In genomic region chr2:100142393-100142792, GRCh38 we compare ENCODE assay signal across 9 cellular contexts. TPM values are rescaled to one million over a fixed set of nuclear protein-coding genes. Genes with fewer than 3 reads are reported as not detected.
DNase-seq lines count a peak whose midpoint lies in the region; ATAC-seq and TF ChIP-seq lines count a peak whose summit lies in the region.
"Had no signal": no experiment of that assay in that cellular context is flagged by ENCODE, and none has a peak within 500 bp of the region (broad histone marks: within the 10 kb centered on the region; RNA-seq: fewer than 3 reads in every experiment).

TSS of gene AFF3 (minus strand) at chr2:100142590. CDS start at chr2:100104454, 38,136 bp downstream.

- 91 to 92% methylated on average over 11 of the region's 11 CpGs for WGBS in aorta, 2 donors

- H3K36me3 ChIP-seq in rectal smooth muscle tissue (ENCODE audit: control insufficient read depth, insufficient read depth, low read length) = no peaks in the 10 kb centered on the region
- H3K36me3 ChIP-seq in aorta (ENCODE audit: control insufficient read depth in 1 of 2, insufficient read depth in 2 of 2, low read length in 1 of 2) = no peaks in the 10 kb centered on the region

- ATAC-seq in GM21360 (IDR thresholded peaks at IDR 0.05; ENCODE audit: unreplicated experiment) (peak; percentile 97), HG03575 (IDR thresholded peaks at IDR 0.05; ENCODE audit: extremely low read depth, insufficient number of reproducible peaks, low FRiP score, unreplicated experiment) (peak; percentile 97), aorta (ENCODE audit: low FRiP score) (no peak)

- peaks cover 0 to 8% (median 0%) of the 10 kb centered on the region in 7 donors for H3K9me3 Mint-ChIP-seq in CD14-positive monocyte
- no peaks in the 10 kb centered on the region for H3K9me3 Mint-ChIP-seq in activated T-cell treated with anti-CD3 and anti-CD28 coated beads, Interleukin-2, amount 50 U/mL, for 24 hours
- H3K9me3 Mint-ChIP-seq: nephron had no signal

- H3K27me3 ChIP-seq in rectal smooth muscle tissue (ENCODE audit: control insufficient read depth, insufficient read depth, low read length) (no peaks in the 10 kb centered on the region), aorta (ENCODE audit: control insufficient read depth in 1 of 2, insufficient read depth in 2 of 2, low read length in 1 of 2) (no peaks in the 10 kb centered on the region)

- DNase-seq in CD14-positive monocyte (ENCODE audit: low spot score) = peak; percentile 83
- DNase-seq in activated T-cell treated with anti-CD3 and anti-CD28 coated beads, Interleukin-2, amount 50 U/mL, for 24 hours = peak; percentile 59
- no peak for DNase-seq in substantia nigra (lab: John Stamatoyannopoulos, UW)
- no peak for DNase-seq in NCI-H1436 treated with DMSO at 0.1 percent for 48 hours (lab: John Stamatoyannopoulos, UW)
- DNase-seq in aorta = no peak

- intact Hi-C loops in CD14-positive monocyte (cut with micrococcal nuclease) (no loop called here), aorta (cut with DNase I) (no loop called here)

- H3K27ac ChIP-seq in rectal smooth muscle tissue (ENCODE audit: low read depth, low read length) = no peak within 1 kb of the TSS
- H3K27ac ChIP-seq in substantia nigra (ENCODE audit: low read depth, low read length, poor library complexity, severe bottlenecking) = no peak within 1 kb of the TSS
- H3K27ac ChIP-seq in aorta (ENCODE audit: low read depth in 1 of 2, low read length in 2 of 2) = no peak within 1 kb of the TSS

- peaks cover 0 to 10% (median 0%) of the 10 kb centered on the region in 3 donors for H3K27me3 Mint-ChIP-seq in CD14-positive monocyte (ENCODE audit: low read depth in 3 of 3)
- H3K27me3 Mint-ChIP-seq in activated T-cell treated with anti-CD3 and anti-CD28 coated beads, Interleukin-2, amount 50 U/mL, for 24 hours = peaks cover 8% of the 10 kb centered on the region

- no peaks in the 10 kb centered on the region for H3K9me3 ChIP-seq in aorta (ENCODE audit: control insufficient read depth, low read length)

- no peak within 1 kb of the TSS for H3K9ac ChIP-seq in rectal smooth muscle tissue (ENCODE audit: low read length)

- no peak for TF ChIP-seq CTCF in CD14-positive monocyte (IDR thresholded peaks at IDR 0.05)

- peaks cover 67% of the 10 kb centered on the region for H3K4me1 Mint-ChIP-seq in CD14-positive monocyte
- peaks cover 53% of the 10 kb centered on the region for H3K4me1 Mint-ChIP-seq in activated T-cell treated with anti-CD3 and anti-CD28 coated beads, Interleukin-2, amount 50 U/mL, for 24 hours (ENCODE audit: low read depth)
- H3K4me1 Mint-ChIP-seq: nephron had no signal

- H3K4me3 Mint-ChIP-seq in CD14-positive monocyte = peak within 1 kb of the TSS; percentile 77 to 93
- H3K4me3 Mint-ChIP-seq in activated T-cell treated with anti-CD3 and anti-CD28 coated beads, Interleukin-2, amount 50 U/mL, for 24 hours = peak within 1 kb of the TSS; percentile 82
- H3K4me3 Mint-ChIP-seq: nephron had no signal

- H3K27ac Mint-ChIP-seq in CD14-positive monocyte = peak within 1 kb of the TSS; percentile 71 to 88 (median 81)
- peak within 1 kb of the TSS; percentile 92 for H3K27ac Mint-ChIP-seq in activated T-cell treated with anti-CD3 and anti-CD28 coated beads, Interleukin-2, amount 50 U/mL, for 24 hours
- H3K27ac Mint-ChIP-seq: nephron had no signal

- H3K4me1 ChIP-seq in rectal smooth muscle tissue (ENCODE audit: control insufficient read depth, insufficient read depth, low read length) (no peaks in the 10 kb centered on the region), aorta (ENCODE audit: control insufficient read depth in 1 of 2, insufficient read depth in 2 of 2, low read length in 2 of 2) (no peaks in the 10 kb centered on the region)

- H3K4me3 ChIP-seq in rectal smooth muscle tissue (ENCODE audit: low read length) (peak within 1 kb of the TSS; percentile 29), aorta (ENCODE audit: low read length in 2 of 2) (no peak within 1 kb of the TSS)

- no peaks in the 10 kb centered on the region for H3K36me3 Mint-ChIP-seq in CD14-positive monocyte
- no peaks in the 10 kb centered on the region for H3K36me3 Mint-ChIP-seq in activated T-cell treated with anti-CD3 and anti-CD28 coated beads, Interleukin-2, amount 50 U/mL, for 24 hours (ENCODE audit: low read depth)

RNA-seq across cellular contexts. Expression of gene AFF3, which starts in this region (rescaled TPM):
- under 1 TPM; 0.17 to 0.49 TPM for polyA plus RNA-seq in CD14-positive monocyte
- total RNA-seq in aorta = 10 to 100 TPM; 10.6 to 15.7 TPM
- polyA plus RNA-seq in aorta = under 1 TPM; 0.25 to 0.41 TPM

Comparison
In these comparisons a context has a peak if more than half of its experiments do, and no peak if none do; other contexts are left out.
1. Peak in DNase-seq in CD14-positive monocyte; RNA of the gene not detected or under 1 TPM.